Comparison of ENCODE assay signal across 8 cellular contexts in genomic region chr1:201022824-201023516, GRCh38. TPM values are rescaled to one million over a fixed set of nuclear protein-coding genes. Genes with fewer than 3 reads are reported as not detected.
DNase-seq lines count a peak whose midpoint lies in the region; ATAC-seq and TF ChIP-seq lines count a peak whose summit lies in the region.

No MANE protein-coding gene starts in this region.

- 4 to 18% methylated on average over 7 to 28 of the region's 56 CpGs for WGBS in upper lobe of left lung, 2 donors

- H3K9me3 ChIP-seq in mucosa of rectum (ENCODE audit: control insufficient read depth in 2 of 2, low read length in 2 of 2) (no peaks in the 10 kb centered on the region), upper lobe of left lung (no peaks in the 10 kb centered on the region)

- peaks cover 76% of the 10 kb centered on the region for H3K4me1 Mint-ChIP-seq in T-helper 1 cell treated with Interleukin-12 subunit alpha and Interleukin-12 subunit beta and Interleukin-4 antibody, amounts not matched to agents 30 μg/mL and 1 μg/mL, for 36 hours (ENCODE audit: low read depth)

- ATAC-seq in upper lobe of left lung (ENCODE audit: low FRiP score in 2 of 2) (no peak), GM21576 (IDR thresholded peaks at IDR 0.05; ENCODE audit: unreplicated experiment) (no peak)

- TF ChIP-seq CTCF in coronary artery (IDR thresholded peaks at IDR 0.05) (no peak), upper lobe of left lung (IDR thresholded peaks at IDR 0.05) (no peak)

- peak; percentile 62 for DNase-seq in NK-92 treated with Interleukin-12 subunit alpha and Interleukin-12 subunit beta, amount 100 ng/mL, for 24 hours (lab: John Stamatoyannopoulos, UW)
- DNase-seq in NK-92 (lab: John Stamatoyannopoulos, UW; ENCODE audit: unreplicated experiment) (no peak), coronary artery (ENCODE audit: low spot score) (no peak), upper lobe of left lung (peak; percentile 47 to 88), inferior parietal cortex (ENCODE audit: extremely low spot score) (no peak)

- H3K27me3 Mint-ChIP-seq in T-helper 1 cell treated with Interleukin-12 subunit alpha and Interleukin-12 subunit beta and Interleukin-4 antibody, amounts not matched to agents 30 μg/mL and 1 μg/mL, for 36 hours (ENCODE audit: low read depth), result no peaks in the 10 kb centered on the region

- no peaks in the 10 kb centered on the region for H3K9me3 Mint-ChIP-seq in T-helper 1 cell treated with Interleukin-12 subunit alpha and Interleukin-12 subunit beta and Interleukin-4 antibody, amounts not matched to agents 30 μg/mL and 1 μg/mL, for 36 hours

- H3K9ac ChIP-seq in mucosa of rectum (ENCODE audit: low read depth in 1 of 2, low read length in 2 of 2), result peak overlapping the region; percentile 58 to 63

- H3K4me1 ChIP-seq in mucosa of rectum (ENCODE audit: control insufficient read depth in 2 of 2, insufficient read depth in 2 of 2, low read length in 2 of 2) (peaks cover 24 to 40% of the 10 kb centered on the region in 2 donors), upper lobe of left lung (peaks cover 59 to 91% (median 77%) of the 10 kb centered on the region in 4 donors)

- no peak for TF ChIP-seq POLR2A in upper lobe of left lung (IDR thresholded peaks at IDR 0.05)

- H3K27ac Mint-ChIP-seq in T-helper 1 cell treated with Interleukin-12 subunit alpha and Interleukin-12 subunit beta and Interleukin-4 antibody, amounts not matched to agents 30 μg/mL and 1 μg/mL, for 36 hours, result peak overlapping the region; percentile 93

- H3K27me3 ChIP-seq in mucosa of rectum (ENCODE audit: control insufficient read depth in 2 of 2, insufficient read depth in 2 of 2, low read length in 2 of 2) (no peaks in the 10 kb centered on the region), upper lobe of left lung (no peaks in the 10 kb centered on the region)

- H3K4me3 Mint-ChIP-seq in T-helper 1 cell treated with Interleukin-12 subunit alpha and Interleukin-12 subunit beta and Interleukin-4 antibody, amounts not matched to agents 30 μg/mL and 1 μg/mL, for 36 hours, result peak overlapping the region; percentile 98

- H3K27ac ChIP-seq in coronary artery (peak overlapping the region in 1 of 2 donors; percentile 1), mucosa of rectum (ENCODE audit: low read depth in 2 of 2, low read length in 2 of 2) (peak overlapping the region in 1 of 2 donors; percentile 84), upper lobe of left lung (peak overlapping the region; percentile 58 to 87 (median 72))

- H3K36me3 ChIP-seq in mucosa of rectum (ENCODE audit: control insufficient read depth in 2 of 2, insufficient read depth in 2 of 2, low read length in 2 of 2) (no peaks in the 10 kb centered on the region), upper lobe of left lung (no peaks in the 10 kb centered on the region)

- H3K36me3 Mint-ChIP-seq in T-helper 1 cell treated with Interleukin-12 subunit alpha and Interleukin-12 subunit beta and Interleukin-4 antibody, amounts not matched to agents 30 μg/mL and 1 μg/mL, for 36 hours (ENCODE audit: low read depth), result peaks cover 18% of the 10 kb centered on the region

- no peak for TF ChIP-seq EP300 in upper lobe of left lung (IDR thresholded peaks at IDR 0.05)

- H3K4me3 ChIP-seq in coronary artery, result peak overlapping the region; percentile 69
- H3K4me3 ChIP-seq in mucosa of rectum (ENCODE audit: low read length in 2 of 2), result peak overlapping the region; percentile 41 to 76
- H3K4me3 ChIP-seq in upper lobe of left lung, result peak overlapping the region; percentile 15 to 69 (median 62)

RNA-seq across cellular contexts. Expression of gene KIF21B, which starts 0.5 kb away (rescaled TPM):
- 10 to 100 TPM in 1 of 6 donors, 1 to 10 TPM in 5; 3.6 to 18.9 (median 6.1) TPM for total RNA-seq in upper lobe of left lung

Comparison
In these comparisons a context has a peak if more than half of its experiments do, and no peak if none do; other contexts are left out.
1. DNase-seq: peak in NK-92 treated with Interleukin-12 subunit alpha and Interleukin-12 subunit beta, amount 100 ng/mL, for 24 hours (single experiment) and upper lobe of left lung (2 of 2); none in NK-92 (single experiment), coronary artery (single experiment) and inferior parietal cortex (single experiment).
2. Peak in every context shown above with its lines, with median percentiles within 50 percentile points of each other: H3K4me3 ChIP-seq.